ENCODE assay signal across 31 cellular contexts in the genomic region with DNA sequence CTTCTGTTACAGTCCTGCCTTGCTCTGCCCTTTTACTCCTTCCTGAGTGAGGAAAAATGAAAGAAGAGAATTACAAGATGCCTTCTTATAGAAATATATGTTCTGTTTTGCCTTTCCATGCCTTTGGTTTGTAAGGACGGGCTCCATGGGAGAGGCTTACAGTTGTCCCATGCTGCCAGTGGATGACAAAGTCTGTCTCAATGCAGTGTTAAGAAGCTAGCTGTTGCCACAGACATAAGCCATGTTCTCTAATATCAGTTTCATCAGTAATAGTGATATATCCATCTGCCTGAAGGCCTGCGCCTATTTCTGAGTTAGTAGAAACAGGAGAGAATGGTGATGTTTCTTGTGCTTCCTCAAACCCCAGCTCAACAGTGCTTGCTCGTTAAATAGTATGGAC.
"Had no signal": no experiment of that assay in that cellular context is flagged by ENCODE, and none has a peak within 500 bp of the region (broad histone marks: within the 10 kb centered on the region; RNA-seq: fewer than 3 reads in every experiment).

No MANE protein-coding gene starts in this region.

- H3K4me1 ChIP-seq: adrenal gland, body of pancreas, breast epithelium had no signal

- H3K27ac ChIP-seq: adrenal gland, body of pancreas, brain microvascular endothelial cell, breast epithelium, VCaP had no signal

- ATAC-seq: activated CD8-positive, alpha-beta T cell treated with anti-CD3 and anti-CD28 coated beads for 36 hours; activated naive CD4-positive, alpha-beta T cell treated with anti-CD3 and anti-CD28 coated beads, Interleukin-2, amount 50 U/mL, for 72 hours; activated T-cell treated with anti-CD3 and anti-CD28 coated beads, Interleukin-2, amount 50 U/mL, for 4 hours; activated T-cell treated with anti-CD3 and anti-CD28 coated beads, Interleukin-2, amount 50 U/mL, for 72 hours; activated T-helper 17 cell treated with anti-CD3 and anti-CD28 coated beads, Interleukin-2, amount 50 U/mL, for 72 hours; body of pancreas had no signal

- H3K9me3 ChIP-seq: adrenal gland, breast epithelium had no signal

- H3K27me3 ChIP-seq: adrenal gland, body of pancreas, brain microvascular endothelial cell, breast epithelium had no signal

- H3K36me3 ChIP-seq: breast epithelium had no signal

- H3K4me3 ChIP-seq: adrenal gland, body of pancreas, breast epithelium had no signal

- DNase-seq: activated B cell treated with CpG ODN at 0.5 μM for 24 hours; activated CD4-positive, alpha-beta memory T cell treated with anti-CD3 and anti-CD28 coated beads for 36 hours; activated CD4-positive, alpha-beta T cell treated with anti-CD3 and anti-CD28 coated beads for 4 hours; activated CD4-positive, alpha-beta T cell treated with anti-CD3 and anti-CD28 coated beads, Interleukin-2, amount 10 ng/mL, durations not matched to agents 24 days and 14 days; activated CD4-positive, alpha-beta T cell treated with anti-CD3 and anti-CD28 coated beads, Interleukin-2, amount 50 U/mL, for 1 hour; activated CD4-positive, alpha-beta T cell treated with anti-CD3 and anti-CD28 coated beads, Interleukin-2, amount 50 U/mL, for 4 hours; activated CD4-positive, CD25-positive, alpha-beta regulatory T cell treated with anti-CD3 and anti-CD28 coated beads, Interleukin-2, amount 50 U/mL, for 72 hours; activated CD8-positive, alpha-beta memory T cell treated with anti-CD3 and anti-CD28 coated beads, Interleukin-2, amount 50 U/mL, for 4 hours; activated CD8-positive, alpha-beta T cell treated with anti-CD3 and anti-CD28 coated beads for 36 hours; activated effector memory CD4-positive, alpha-beta T cell treated with anti-CD3 and anti-CD28 coated beads, Interleukin-2, amount 50 U/mL, for 16 hours; activated gamma-delta T cell treated with Interleukin-2 at 50 U/mL for 16 hours; activated naive CD4-positive, alpha-beta T cell; activated naive CD4-positive, alpha-beta T cell treated with anti-CD3 and anti-CD28 coated beads for 36 hours; activated naive CD4-positive, alpha-beta T cell treated with anti-CD3 and anti-CD28 coated beads, Interleukin-2, amount 50 U/mL, for 16 hours; activated naive CD8-positive, alpha-beta T cell treated with anti-CD3 and anti-CD28 coated beads for 36 hours; activated T-cell treated with anti-CD3 and anti-CD28 coated beads for 4 hours; activated T-cell treated with anti-CD3 and anti-CD28 coated beads, Interleukin-2, amount 50 U/mL, for 1 hour; activated T-cell treated with anti-CD3 and anti-CD28 coated beads, Interleukin-2, amount 50 U/mL, for 4 hours; activated T-cell treated with anti-CD3 and anti-CD28 coated beads, Interleukin-2, amount 50 U/mL, for 72 hours; adrenal gland; amniotic stem cell; aorta; body of pancreas; brain microvascular endothelial cell; central memory CD4-positive, alpha-beta T cell; T-helper 2 cell; T-helper 9 cell had no signal
